In the genomic region with DNA sequence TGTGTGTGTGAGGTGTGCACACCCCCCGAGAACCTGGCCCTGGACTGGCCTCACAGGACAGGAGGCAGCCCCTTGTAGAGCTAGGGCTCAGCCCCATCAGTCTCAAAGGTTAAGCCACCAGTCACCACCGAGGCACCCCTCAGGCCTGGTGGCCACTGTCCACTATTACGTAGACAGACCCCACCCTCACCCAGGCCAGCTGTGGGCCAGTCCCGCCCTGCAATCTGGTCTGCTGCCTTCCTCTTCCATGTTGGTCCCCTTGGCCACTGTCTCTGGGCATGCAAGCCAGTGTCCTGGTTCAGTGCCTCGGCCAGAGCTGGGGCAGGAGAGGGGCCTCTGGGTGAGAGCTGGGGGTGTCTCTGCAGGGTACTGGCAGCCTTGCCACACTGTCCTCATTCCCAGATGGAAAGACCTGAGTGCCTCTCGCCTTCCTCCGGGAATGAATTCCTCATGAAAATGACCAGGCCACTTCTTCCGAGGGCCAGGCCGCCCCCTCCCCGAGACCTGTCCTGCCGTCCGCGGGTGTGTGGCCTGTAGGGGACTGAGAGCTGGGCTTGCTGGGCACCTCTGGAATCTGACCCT, we compare ENCODE assay signal across 9 cellular contexts. TPM values are rescaled to one million over a fixed set of nuclear protein-coding genes. Genes with fewer than 3 reads are reported as not detected.
DNase-seq lines count a peak whose midpoint lies in the region; ATAC-seq, FAIRE-seq and TF ChIP-seq lines count a peak whose summit lies in the region.
"Had no signal": no experiment of that assay in that cellular context is flagged by ENCODE, and none has a peak within 500 bp of the region (broad histone marks: within the 10 kb centered on the region; RNA-seq: fewer than 3 reads in every experiment).

No MANE protein-coding gene starts in this region.

- H3K36me3 Mint-ChIP-seq in T-helper 2 cell treated with Interferon-gamma antibody and Interleukin-4, amounts not matched to agents 5 μg/mL and 100 μg/mL, for 36 hours (ENCODE audit: low read depth): peaks cover 32% of the 10 kb centered on the region
- H3K36me3 Mint-ChIP-seq in astrocyte (ENCODE audit: low read depth, unreplicated experiment): peaks cover 24% of the 10 kb centered on the region

- H3K27ac ChIP-seq in astrocyte (ENCODE audit: low read depth, low read length) (no peak overlapping the region), HepG2 (ENCODE audit: extremely low read length, insufficient read depth, low read length) (peak overlapping the region; percentile 86), thoracic aorta (peak overlapping the region in 1 of 2 donors; percentile 76)

- H3K9ac ChIP-seq in astrocyte (ENCODE audit: low read length): peak overlapping the region; percentile 84
- peak overlapping the region; percentile 98; the same call in 1 of the 2 replicates for H3K9ac ChIP-seq in HepG2 (ENCODE audit: insufficient read depth, low read depth, low read length)

- peak overlapping the region; percentile 79 for H3K27ac Mint-ChIP-seq in T-helper 2 cell treated with Interferon-gamma antibody and Interleukin-4, amounts not matched to agents 5 μg/mL and 100 μg/mL, for 36 hours
- H3K27ac Mint-ChIP-seq in astrocyte (ENCODE audit: unreplicated experiment): peak overlapping the region; percentile 91

- peak overlapping the region; percentile 70 for H3K4me3 Mint-ChIP-seq in T-helper 2 cell treated with Interferon-gamma antibody and Interleukin-4, amounts not matched to agents 5 μg/mL and 100 μg/mL, for 36 hours
- H3K4me3 Mint-ChIP-seq in astrocyte (ENCODE audit: unreplicated experiment): peak overlapping the region; percentile 71

- no peaks in the 10 kb centered on the region for H3K36me3 ChIP-seq in astrocyte (ENCODE audit: insufficient read depth, low read length)
- peaks cover 0 to 4% of the 10 kb centered on the region in 2 experiments; a peak in 4 of 5 replicates for H3K36me3 ChIP-seq in HepG2 (replicated peaks in 1 of 2; ENCODE audit: control insufficient read depth in 1 of 2, insufficient read depth in 2 of 2, low read length in 2 of 2)
- H3K36me3 ChIP-seq in thoracic aorta: peaks cover 4% of the 10 kb centered on the region

- WGBS in HepG2 (ENCODE audit: low lambda C conversion rate): 87% methylated on average over 3 of the region's 13 CpGs

- peaks cover 11% of the 10 kb centered on the region for H3K9me3 Mint-ChIP-seq in T-helper 2 cell treated with Interferon-gamma antibody and Interleukin-4, amounts not matched to agents 5 μg/mL and 100 μg/mL, for 36 hours
- H3K9me3 Mint-ChIP-seq in astrocyte (ENCODE audit: unreplicated experiment): peaks cover 13% of the 10 kb centered on the region

- H3K4me3 ChIP-seq in astrocyte (ENCODE audit: insufficient read depth, low read depth, low read length) (no peak overlapping the region), HepG2 (replicated peaks in 1 of 3; ENCODE audit: insufficient read depth in 1 of 3, low read depth in 2 of 3, low read length in 3 of 3) (peak overlapping the region in 1 of 3 experiments; percentile 98; a peak in 1 of 6 replicates), thoracic aorta (peak overlapping the region; percentile 99)

- H3K79me2 ChIP-seq in astrocyte (ENCODE audit: insufficient read depth, low read length) (peaks cover 14% of the 10 kb centered on the region), HepG2 (ENCODE audit: insufficient read depth, low read length) (peaks cover 14% of the 10 kb centered on the region)

- no peak for TF ChIP-seq RAD21 in HepG2 (CRISPR knock-in tag; IDR thresholded peaks at IDR 0.05)

- TF ChIP-seq EP300 in HepG2 (IDR thresholded peaks at IDR 0.05; ENCODE audit: low read depth in 2 of 2, low read length in 2 of 2) (no peak), HepG2 (CRISPR knock-in tag; IDR thresholded peaks at IDR 0.05; ENCODE audit: borderline replicate concordance) (no peak)

- intact Hi-C loops in HepG2 (cut with micrococcal nuclease; ENCODE audit: unreplicated experiment): no loop called here

- H3K9me3 ChIP-seq in astrocyte (ENCODE audit: insufficient read depth, low read depth, low read length): peaks cover 4% of the 10 kb centered on the region
- no peaks in the 10 kb centered on the region for H3K9me3 ChIP-seq in HepG2 (ENCODE audit: low read length)
- peaks cover 7% of the 10 kb centered on the region for H3K9me3 ChIP-seq in thoracic aorta

- peaks cover 11% of the 10 kb centered on the region for H3K4me1 ChIP-seq in astrocyte (ENCODE audit: insufficient read depth, low read length)
- H3K4me1 ChIP-seq in HepG2 (ENCODE audit: insufficient read depth, low read length): peaks cover 26% of the 10 kb centered on the region
- peaks cover 9 to 16% of the 10 kb centered on the region in 2 donors for H3K4me1 ChIP-seq in thoracic aorta (ENCODE audit: control insufficient read depth in 1 of 2, low read depth in 2 of 2)

- POLR2A ChIA-PET in HepG2 (lab: Yijun Ruan, JAX): interaction anchor here (1.0 kb wide), 1 partner anchor 13 kb away, joined by 3 read pairs; no protein-coding TSS in a partner anchor

- H3K27me3 ChIP-seq in astrocyte (ENCODE audit: insufficient read depth, low read length) (no peaks in the 10 kb centered on the region), HepG2 (ENCODE audit: control insufficient read depth in 1 of 2, insufficient read depth in 2 of 2, low read length in 2 of 2) (no peaks in the 10 kb centered on the region), thoracic aorta (replicated peaks; ENCODE audit: insufficient read depth) (no peaks in the 10 kb centered on the region)

- H3K4me1 Mint-ChIP-seq in T-helper 2 cell treated with Interferon-gamma antibody and Interleukin-4, amounts not matched to agents 5 μg/mL and 100 μg/mL, for 36 hours (ENCODE audit: low read depth): peaks cover 5% of the 10 kb centered on the region
- peaks cover 4% of the 10 kb centered on the region for H3K4me1 Mint-ChIP-seq in astrocyte (ENCODE audit: low read depth, unreplicated experiment)

- H4K20me1 ChIP-seq in astrocyte (ENCODE audit: insufficient read depth, low read length) (no peaks in the 10 kb centered on the region), HepG2 (ENCODE audit: insufficient read depth, low read length) (no peaks in the 10 kb centered on the region)

- H3K4me2 ChIP-seq in astrocyte (ENCODE audit: low read length) (peak overlapping the region; percentile 97), HepG2 (ENCODE audit: low read depth, low read length) (peak overlapping the region; percentile 94; the same call in 1 of the 2 replicates)

- no peak for TF ChIP-seq POLR2A in HepG2 (IDR thresholded peaks at IDR 0.05; ENCODE audit: insufficient read depth in 1 of 2, low read depth in 2 of 2, low read length in 2 of 2)

- no TSS peak for BruUV-seq in HepG2 (replicated peaks; lab: Mats Ljungman, UMichigan)

- ATAC-seq in HepG2: no peak
- no peak for ATAC-seq in thoracic aorta (ENCODE audit: insufficient number of reproducible peaks, low FRiP score, low read depth)

- peak overlapping the region; percentile 86 for H2AFZ ChIP-seq in astrocyte (ENCODE audit: low read depth, low read length)
- no peak overlapping the region for H2AFZ ChIP-seq in HepG2 (ENCODE audit: low read length)

- in situ Hi-C loops in HepG2 (cut with HindIII; ENCODE audit: extremely low pct_ligation_motif_present, low pct_unique_long_range_greater_than_20kb): no loop called here

- FAIRE-seq in astrocyte (lab: Jason Lieb, UNC): no peak
- no peak for FAIRE-seq in HepG2 (lab: Jason Lieb, UNC)
- no peak for FAIRE-seq in D721Med (lab: Jason Lieb, UNC)

- H3K27me3 Mint-ChIP-seq in T-helper 2 cell treated with Interferon-gamma antibody and Interleukin-4, amounts not matched to agents 5 μg/mL and 100 μg/mL, for 36 hours (ENCODE audit: low read depth): no peaks in the 10 kb centered on the region
- no peaks in the 10 kb centered on the region for H3K27me3 Mint-ChIP-seq in astrocyte (ENCODE audit: low read depth, unreplicated experiment)

- no peak for DNase-seq in T-helper 2 cell treated with Interferon-gamma antibody and Interleukin-4, amounts not matched to agents 5 μg/mL and 100 μg/mL, for 36 hours (ENCODE audit: low spot score)
- DNase-seq in T-helper 2 cell (no peak), astrocyte (ENCODE audit: low read depth) (no peak), HepG2 (ENCODE audit: low spot score) (no peak), thoracic aorta (ENCODE audit: low spot score) (no peak), D721Med (ENCODE audit: insufficient read length, low spot score) (no peak), glomerular visceral epithelial cell (ENCODE audit: extremely low spot score) (no peak), NCI-H2029 treated with DMSO at 0.1 percent for 48 hours (lab: John Stamatoyannopoulos, UW) (no peak)

- CTCF ChIA-PET in HepG2 (lab: Yijun Ruan, JAX; ENCODE audit: low intra/inter-chr PET ratio, low total read pairs): no interaction called here

- no peak for TF ChIP-seq CTCF in astrocyte (IDR thresholded peaks at IDR 0.05; ENCODE audit: insufficient read depth, low read depth, low read length)
- TF ChIP-seq CTCF in HepG2 (CRISPR knock-in tag; IDR thresholded peaks at IDR 0.05): no peak
- no peak for TF ChIP-seq CTCF in thoracic aorta (IDR thresholded peaks at IDR 0.05)
- no peak for TF ChIP-seq CTCF in D721Med (IDR thresholded peaks at IDR 0.05; ENCODE audit: insufficient read depth, missing control alignments)

RNA-seq across cellular contexts. Expression of a gene that starts 0.9 kb away (rescaled TPM):
- total RNA-seq in astrocyte (1.2 and 2.5 TPM in 2 replicates), HepG2 (2016; rRNA removed; fragmentation: Illumina TruSeq; extraction: Trizol) (0.27 and 0.55 TPM in 2 replicates), thoracic aorta (not detected)
- not detected in 2 replicates for total RNA-seq in HepG2 (2016; cell fraction: cytosol; rRNA removed; fragmentation: Illumina TruSeq; extraction: Trizol; ENCODE audit: low read depth)
- total RNA-seq in HepG2 (2016; cell fraction: insoluble cytoplasmic fraction; rRNA removed; fragmentation: Illumina TruSeq; extraction: Trizol): not detected in 2 replicates
- total RNA-seq in HepG2 (2016; cell fraction: membrane; rRNA removed; fragmentation: Illumina TruSeq; extraction: Trizol): not detected in 2 replicates
- total RNA-seq in HepG2 (2016; cell fraction: nucleus; rRNA removed; fragmentation: Illumina TruSeq; extraction: Trizol): not detected in 2 replicates
- polyA plus RNA-seq in HepG2 (2011; rRNA removed): 0.07 and 0.16 TPM in 2 replicates
- not detected in 2 replicates for polyA plus RNA-seq in HepG2 (2011; cell fraction: cytosol; rRNA removed)
- polyA plus RNA-seq in HepG2 (2011; cell fraction: nucleus; rRNA removed): 0.56 and 1.2 TPM in 2 replicates
- polyA plus RNA-seq in HepG2 (2012): 0.13 and 0.23 TPM in 2 replicates
- polyA plus RNA-seq in HepG2 (2016; cell fraction: cytosol; fragmentation: Illumina TruSeq; extraction: Trizol; ENCODE audit: low read depth): not detected in 2 replicates
- not detected in 2 replicates for polyA plus RNA-seq in HepG2 (2016; cell fraction: insoluble cytoplasmic fraction; fragmentation: Illumina TruSeq; extraction: Trizol; ENCODE audit: low read depth)
- not detected in 2 replicates for polyA plus RNA-seq in HepG2 (2016; cell fraction: membrane; fragmentation: Illumina TruSeq; extraction: Trizol; ENCODE audit: low read depth)
- not detected in 2 replicates for polyA plus RNA-seq in HepG2 (2016; cell fraction: nucleus; fragmentation: Illumina TruSeq; extraction: Trizol; ENCODE audit: insufficient read depth, low read depth)
- 0.16 and 0.82 TPM in 2 replicates for polyA minus RNA-seq in HepG2 (2011; rRNA and poly(A)+ RNA removed; ENCODE audit: low replicate concordance)
- not detected in 2 replicates for polyA minus RNA-seq in HepG2 (2011; cell fraction: cytosol; rRNA and poly(A)+ RNA removed)
- polyA minus RNA-seq in HepG2 (2011; cell fraction: nucleus; rRNA and poly(A)+ RNA removed): 0.62 TPM in 1 of 2 replicates, not detected in the other
- total RNA-seq: HT1080 had no signal

RNA-seq across cellular contexts. Expression of a gene that starts 22.2 kb away (rescaled TPM):
- total RNA-seq in astrocyte (93.7 and 111 TPM in 2 replicates), HepG2 (2016; rRNA removed; fragmentation: Illumina TruSeq; extraction: Trizol) (19.1 and 35.2 TPM in 2 replicates), thoracic aorta (10 to 100 TPM; 77.2 to 84.1 TPM)
- 56.8 and 63.0 TPM in 2 replicates for total RNA-seq in HepG2 (2016; cell fraction: cytosol; rRNA removed; fragmentation: Illumina TruSeq; extraction: Trizol; ENCODE audit: low read depth)
- total RNA-seq in HepG2 (2016; cell fraction: insoluble cytoplasmic fraction; rRNA removed; fragmentation: Illumina TruSeq; extraction: Trizol): 14.0 and 38.5 TPM in 2 replicates
- 52.7 and 56.0 TPM in 2 replicates for total RNA-seq in HepG2 (2016; cell fraction: membrane; rRNA removed; fragmentation: Illumina TruSeq; extraction: Trizol)
- total RNA-seq in HepG2 (2016; cell fraction: nucleus; rRNA removed; fragmentation: Illumina TruSeq; extraction: Trizol): 47.2 and 51.4 TPM in 2 replicates
- 85.7 and 85.8 TPM in 2 replicates for polyA plus RNA-seq in HepG2 (2011; rRNA removed)
- polyA plus RNA-seq in HepG2 (2011; cell fraction: cytosol; rRNA removed): 39.0 and 48.4 TPM in 2 replicates
- 409 and 581 TPM in 2 replicates for polyA plus RNA-seq in HepG2 (2011; cell fraction: nucleus; rRNA removed)
- polyA plus RNA-seq in HepG2 (2012): 58.3 and 62.1 TPM in 2 replicates
- polyA plus RNA-seq in HepG2 (2016; cell fraction: cytosol; fragmentation: Illumina TruSeq; extraction: Trizol; ENCODE audit: low read depth): 51.1 and 53.5 TPM in 2 replicates
- 36.2 and 45.8 TPM in 2 replicates for polyA plus RNA-seq in HepG2 (2016; cell fraction: insoluble cytoplasmic fraction; fragmentation: Illumina TruSeq; extraction: Trizol; ENCODE audit: low read depth)
- 82.4 and 89.9 TPM in 2 replicates for polyA plus RNA-seq in HepG2 (2016; cell fraction: membrane; fragmentation: Illumina TruSeq; extraction: Trizol; ENCODE audit: low read depth)
- 244 and 255 TPM in 2 replicates for polyA plus RNA-seq in HepG2 (2016; cell fraction: nucleus; fragmentation: Illumina TruSeq; extraction: Trizol; ENCODE audit: insufficient read depth, low read depth)
- 53.3 and 73.7 TPM in 2 replicates for polyA minus RNA-seq in HepG2 (2011; rRNA and poly(A)+ RNA removed; ENCODE audit: low replicate concordance)
- 58.3 and 59.6 TPM in 2 replicates for polyA minus RNA-seq in HepG2 (2011; cell fraction: cytosol; rRNA and poly(A)+ RNA removed)
- 88.5 and 90.4 TPM in 2 replicates for polyA minus RNA-seq in HepG2 (2011; cell fraction: nucleus; rRNA and poly(A)+ RNA removed)
